8 cellular contexts compared by ENCODE assay signal in genomic region chr20:2663364-2663886, GRCh38. TPM values are rescaled to one million over a fixed set of nuclear protein-coding genes. Genes with fewer than 3 reads are reported as not detected.
DNase-seq lines count a peak whose midpoint lies in the region; ATAC-seq and TF ChIP-seq lines count a peak whose summit lies in the region.

No MANE protein-coding gene starts in this region.

- H3K36me3 Mint-ChIP-seq in brain, result peaks cover 39% of the 10 kb centered on the region
- H3K36me3 Mint-ChIP-seq in memory B cell, result peaks cover 32% of the 10 kb centered on the region

- H3K4me3 ChIP-seq in vagina, result peak overlapping the region; percentile 75 to 92

- DNase-seq in Right ventricle myocardium inferior (ENCODE audit: missing footprints) (no peak), cardiac septum (ENCODE audit: low spot score) (no peak), memory B cell (ENCODE audit: low spot score in 2 of 2) (no peak), vagina (ENCODE audit: extremely low spot score in 2 of 2) (no peak), COR-L47 (lab: John Stamatoyannopoulos, UW) (no peak), NCI-H1694 treated with DMSO at 0.1 percent for 48 hours (lab: John Stamatoyannopoulos, UW) (no peak)

- TF ChIP-seq CTCF in brain (conservative IDR thresholded peaks at IDR 0.05), result no peak
- TF ChIP-seq CTCF in vagina (IDR thresholded peaks at IDR 0.05), result no peak

- H3K4me1 Mint-ChIP-seq in brain (peaks cover 33% of the 10 kb centered on the region), memory B cell (peaks cover 18% of the 10 kb centered on the region)

- H3K9me3 Mint-ChIP-seq in brain (peaks cover 0 to 4% (median 0%) of the 10 kb centered on the region in 5 experiments), memory B cell (no peaks in the 10 kb centered on the region)

- H3K27me3 ChIP-seq in vagina, result no peaks in the 10 kb centered on the region

- peak; percentile 6 for ATAC-seq in Right ventricle myocardium inferior
- no peak for ATAC-seq in memory B cell (ENCODE audit: low read depth)
- ATAC-seq in HG03571 (IDR thresholded peaks at IDR 0.05; ENCODE audit: unreplicated experiment), result no peak

- peak overlapping the region in 4 of 5 experiments; percentile 77 to 99 (median 96) for H3K27ac Mint-ChIP-seq in brain
- peak overlapping the region; percentile 98 for H3K27ac Mint-ChIP-seq in memory B cell

- intact Hi-C loops in Right ventricle myocardium inferior (cut with DNase I), result no loop called here
- intact Hi-C loops in cardiac septum (cut with DNase I), result loop anchor here (1.0 to 5.0 kb wide), 3 partner anchors 10 to 191 kb away; partner anchors contain the start of genes PCED1A, SNRPB and VPS16
- intact Hi-C loops in vagina (cut with DNase I), result no loop called here

- H3K9me3 ChIP-seq in vagina, result no peaks in the 10 kb centered on the region

- peaks cover 4 to 39% of the 10 kb centered on the region in 2 donors for H3K36me3 ChIP-seq in vagina

- peak overlapping the region; percentile 88 for H3K27ac ChIP-seq in vagina

- H3K4me3 Mint-ChIP-seq in brain, result peak overlapping the region; percentile 87 to 99 (median 95)
- H3K4me3 Mint-ChIP-seq in memory B cell, result peak overlapping the region; percentile 100

- H3K27me3 Mint-ChIP-seq in brain (peaks cover 6% of the 10 kb centered on the region), memory B cell (peaks cover 3% of the 10 kb centered on the region)

- no peak for TF ChIP-seq POLR2A in vagina (IDR thresholded peaks at IDR 0.05)

- H3K4me1 ChIP-seq in vagina, result peaks cover 18% of the 10 kb centered on the region

RNA-seq across cellular contexts. Expression of gene IDH3B, which starts 0.6 kb away (rescaled TPM):
- 255 TPM for total RNA-seq in Right ventricle myocardium inferior
- total RNA-seq in cardiac septum, result 121 TPM
- polyA plus RNA-seq in brain (ENCODE audit: insufficient read depth, low read depth, low replicate concordance), result 82.1 TPM
- total RNA-seq in vagina, result 71.0 TPM

RNA-seq across cellular contexts. Expression of gene NOP56, which starts 11.0 kb away (rescaled TPM):
- total RNA-seq in Right ventricle myocardium inferior (46.7 TPM), cardiac septum (62.2 TPM), vagina (87.7 TPM)
- polyA plus RNA-seq in brain (ENCODE audit: insufficient read depth, low read depth, low replicate concordance), result 95.9 TPM

RNA-seq across cellular contexts. Expression of gene EBF4, which starts 29.2 kb away (rescaled TPM):
- total RNA-seq in Right ventricle myocardium inferior (4.7 TPM), cardiac septum (4.8 TPM), vagina (23.1 TPM)
- polyA plus RNA-seq in brain (ENCODE audit: insufficient read depth, low read depth, low replicate concordance), result 20.4 TPM
